Comparison of ENCODE assay signal across 11 cellular contexts in genomic region chr4:3836802-3837601, GRCh38.
A peak's percentile ranks its signal among the peaks of the same experiment; 100 is the strongest.
DNase-seq lines count a peak whose midpoint lies in the region; ATAC-seq and TF ChIP-seq lines count a peak whose summit lies in the region.
"Had no signal": no experiment of that assay in that cellular context is flagged by ENCODE, and none has a peak within 500 bp of the region (broad histone marks: within the 10 kb centered on the region; RNA-seq: fewer than 3 reads in every experiment).

No MANE protein-coding gene starts in this region.

- CTCF ChIA-PET in activated naive CD4-positive, alpha-beta T cell treated with anti-CD3 and anti-CD28 coated beads, Interleukin-2, amount 10 ng/mL, durations not matched to agents 7 days and 5 days (lab: Charles Lee), result no interaction called here

- H3K9me3 Mint-ChIP-seq in activated naive CD4-positive, alpha-beta T cell treated with anti-CD3 and anti-CD28 coated beads, Interleukin-2, amount 10 ng/mL, durations not matched to agents 7 days and 5 days, result peaks cover 2% of the 10 kb centered on the region

- no peaks in the 10 kb centered on the region for H3K36me3 Mint-ChIP-seq in activated naive CD4-positive, alpha-beta T cell treated with anti-CD3 and anti-CD28 coated beads, Interleukin-2, amount 10 ng/mL, durations not matched to agents 7 days and 5 days

- H3K4me1 ChIP-seq in lower lobe of right lung, result no peaks in the 10 kb centered on the region
- H3K4me1 ChIP-seq: breast epithelium had no signal

- H3K27ac Mint-ChIP-seq in activated naive CD4-positive, alpha-beta T cell treated with anti-CD3 and anti-CD28 coated beads, Interleukin-2, amount 10 ng/mL, durations not matched to agents 7 days and 5 days, result no peak overlapping the region

- H3K4me1 Mint-ChIP-seq in activated naive CD4-positive, alpha-beta T cell treated with anti-CD3 and anti-CD28 coated beads, Interleukin-2, amount 10 ng/mL, durations not matched to agents 7 days and 5 days, result no peaks in the 10 kb centered on the region

- no peaks in the 10 kb centered on the region for H3K36me3 ChIP-seq in lower lobe of right lung
- H3K36me3 ChIP-seq: breast epithelium had no signal

- no peak for ATAC-seq in lower lobe of right lung
- ATAC-seq in GM18498 (IDR thresholded peaks at IDR 0.05; ENCODE audit: unreplicated experiment), result no peak

- H3K9me3 ChIP-seq in lower lobe of right lung, result no peaks in the 10 kb centered on the region

- H3K4me3 Mint-ChIP-seq in activated naive CD4-positive, alpha-beta T cell treated with anti-CD3 and anti-CD28 coated beads, Interleukin-2, amount 10 ng/mL, durations not matched to agents 7 days and 5 days, result no peak overlapping the region

- no peak for TF ChIP-seq CTCF in GM12865 (IDR thresholded peaks at IDR 0.05; ENCODE audit: insufficient read depth, low read depth, low read length, missing control alignments)
- no peak for TF ChIP-seq CTCF in lower lobe of right lung (IDR thresholded peaks at IDR 0.05)

- peaks cover 43% of the 10 kb centered on the region for H3K27me3 Mint-ChIP-seq in activated naive CD4-positive, alpha-beta T cell treated with anti-CD3 and anti-CD28 coated beads, Interleukin-2, amount 10 ng/mL, durations not matched to agents 7 days and 5 days

- H3K27ac ChIP-seq in lower lobe of right lung (no peak overlapping the region), substantia nigra (ENCODE audit: low read depth, low read length, poor library complexity, severe bottlenecking) (no peak overlapping the region)
- H3K27ac ChIP-seq: breast epithelium had no signal

- peak; percentile 33 for DNase-seq in activated naive CD4-positive, alpha-beta T cell treated with anti-CD3 and anti-CD28 coated beads, Interleukin-2, amount 10 ng/mL, durations not matched to agents 7 days and 5 days
- no peak for DNase-seq in activated naive CD4-positive, alpha-beta T cell (lab: John Stamatoyannopoulos, UW)
- DNase-seq in GM12865 (ENCODE audit: low read depth) (peak; percentile 23), SW480 (ENCODE audit: low spot score) (peak; percentile 100), lower lobe of right lung (peak; percentile 14), AG20443 (ENCODE audit: low spot score) (no peak), substantia nigra (lab: John Stamatoyannopoulos, UW) (no peak)
- DNase-seq: SHP77; stimulated activated naive CD4-positive, alpha-beta T cell had no signal

- intact Hi-C loops in lower lobe of right lung (cut with DNase I), result no loop called here

- H3K27me3 ChIP-seq in lower lobe of right lung (ENCODE audit: low read depth), result peaks cover 29% of the 10 kb centered on the region

- H3K4me3 ChIP-seq in GM12865 (ENCODE audit: low read depth, low read length), result no peak overlapping the region
- H3K4me3 ChIP-seq in lower lobe of right lung, result no peak overlapping the region
- H3K4me3 ChIP-seq: breast epithelium had no signal

Comparison
In these comparisons a context has a peak if more than half of its experiments do, and no peak if none do; other contexts are left out.
1. DNase-seq: peak in activated naive CD4-positive, alpha-beta T cell treated with anti-CD3 and anti-CD28 coated beads, Interleukin-2, amount 10 ng/mL, durations not matched to agents 7 days and 5 days (single experiment), GM12865 (single experiment), SW480 (single experiment) and lower lobe of right lung (single experiment); none in activated naive CD4-positive, alpha-beta T cell (0 of 4), AG20443 (single experiment) and substantia nigra (0 of 49).